In genomic region chr9:18810581-18810980, GRCh38 we compare ENCODE assay signal across 33 cellular contexts.
DNase-seq lines count a peak whose midpoint lies in the region; ATAC-seq and TF ChIP-seq lines count a peak whose summit lies in the region.
"Had no signal": no experiment of that assay in that cellular context is flagged by ENCODE, and none has a peak within 500 bp of the region (broad histone marks: within the 10 kb centered on the region; RNA-seq: fewer than 3 reads in every experiment).

No MANE protein-coding gene starts in this region.

- H3K27me3 ChIP-seq in colonic mucosa, result no peaks in the 10 kb centered on the region
- H3K27me3 ChIP-seq: BE2C; BLaER1; BLaER1 treated with 17β-estradiol and CSF1 and Interleukin-3, amounts not matched to agents 10 nM and 100 nM had no signal

- no peaks in the 10 kb centered on the region for H3K9me3 Mint-ChIP-seq in natural killer cell
- H3K9me3 Mint-ChIP-seq: CD4-positive, alpha-beta memory T cell; CD4-positive, alpha-beta T cell; CD8-positive, alpha-beta memory T cell; CD8-positive, alpha-beta T cell had no signal

- DNase-seq in colonic mucosa, result no peak
- DNase-seq in left colon, result no peak
- no peak for DNase-seq in mucosa of descending colon
- no peak for DNase-seq in natural killer cell
- no peak for DNase-seq in glomerular visceral epithelial cell (ENCODE audit: extremely low spot score)
- no peak for DNase-seq in HuH-7.5 (ENCODE audit: low spot score)
- DNase-seq: 8988T; ACHN; AML-193; BE2C; C1 segment of cervical spinal cord; Caco-2; Calu3; CD4-positive, alpha-beta memory T cell; CD4-positive, alpha-beta T cell; CD4-positive, CD25-positive, alpha-beta regulatory T cell; CD8-positive, alpha-beta memory T cell; CD8-positive, alpha-beta T cell; COR-L47; DMS 273 treated with DMSO at 0.1 percent for 48 hours; DMS153; DMS53; DMS79; DMS79 treated with DMSO at 0.1 percent for 48 hours; DND-41; EL had no signal

- intact Hi-C loops in colonic mucosa (cut with DNase I) (no loop called here), left colon (cut with DNase I, micrococcal nuclease) (no loop called here), mucosa of descending colon (cut with DNase I, micrococcal nuclease) (no loop called here), natural killer cell (cut with micrococcal nuclease) (no loop called here)

- no peak overlapping the region for H3K9ac ChIP-seq in colonic mucosa (ENCODE audit: low read depth in 2 of 2, low read length in 2 of 2)
- H3K9ac ChIP-seq: BLaER1; BLaER1 treated with 17β-estradiol and CSF1 and Interleukin-3, amounts not matched to agents 10 nM and 100 nM had no signal

- no peak overlapping the region for H3K27ac Mint-ChIP-seq in natural killer cell
- H3K27ac Mint-ChIP-seq: B cell; CD14-positive monocyte; CD4-positive, alpha-beta memory T cell; CD4-positive, alpha-beta T cell; CD4-positive, CD25-positive, alpha-beta regulatory T cell; CD8-positive, alpha-beta memory T cell; CD8-positive, alpha-beta T cell had no signal

- ATAC-seq in left colon, result peak; percentile 93
- ATAC-seq in mucosa of descending colon, result peak; percentile 90
- ATAC-seq in natural killer cell, result no peak
- ATAC-seq: A549; CD8-positive, alpha-beta T cell had no signal

- H3K27me3 Mint-ChIP-seq in natural killer cell (ENCODE audit: low read depth in 2 of 2), result peaks cover 0 to 8% of the 10 kb centered on the region in 2 donors
- H3K27me3 Mint-ChIP-seq: B cell; CD4-positive, alpha-beta T cell had no signal

- H3K36me3 ChIP-seq in colonic mucosa, result no peaks in the 10 kb centered on the region
- H3K36me3 ChIP-seq in mucosa of descending colon (ENCODE audit: low read depth), result no peaks in the 10 kb centered on the region
- H3K36me3 ChIP-seq: BE2C; BLaER1; BLaER1 treated with 17β-estradiol and CSF1 and Interleukin-3, amounts not matched to agents 10 nM and 100 nM had no signal

- H3K4me1 ChIP-seq in colonic mucosa, result no peaks in the 10 kb centered on the region
- H3K4me1 ChIP-seq in mucosa of descending colon (ENCODE audit: low read depth), result no peaks in the 10 kb centered on the region
- H3K4me1 ChIP-seq: A549; BE2C; BLaER1; BLaER1 treated with 17β-estradiol and CSF1 and Interleukin-3, amounts not matched to agents 10 nM and 100 nM; Caco-2 had no signal

- H3K4me3 ChIP-seq in colonic mucosa, result no peak overlapping the region
- H3K4me3 ChIP-seq in mucosa of descending colon, result no peak overlapping the region
- H3K4me3 ChIP-seq: A549; BLaER1; BLaER1 treated with 17β-estradiol and CSF1 and Interleukin-3, amounts not matched to agents 10 nM and 100 nM had no signal

- H3K4me1 Mint-ChIP-seq in natural killer cell, result no peaks in the 10 kb centered on the region
- H3K4me1 Mint-ChIP-seq: B cell; CD14-positive monocyte; CD4-positive, alpha-beta memory T cell; CD4-positive, CD25-positive, alpha-beta regulatory T cell; CD8-positive, alpha-beta memory T cell had no signal

- H3K27ac ChIP-seq in colonic mucosa, result peak overlapping the region; percentile 11
- H3K27ac ChIP-seq: 22Rv1; A549; BLaER1; BLaER1 treated with 17β-estradiol and CSF1 and Interleukin-3, amounts not matched to agents 10 nM and 100 nM; C4-2B had no signal

- H3K9me3 ChIP-seq in colonic mucosa (no peaks in the 10 kb centered on the region), mucosa of descending colon (no peaks in the 10 kb centered on the region)
- H3K9me3 ChIP-seq: BE2C, Caco-2 had no signal

- H3K36me3 Mint-ChIP-seq in natural killer cell, result no peaks in the 10 kb centered on the region
- H3K36me3 Mint-ChIP-seq: CD14-positive monocyte; CD4-positive, alpha-beta memory T cell; CD4-positive, CD25-positive, alpha-beta regulatory T cell; CD8-positive, alpha-beta memory T cell; CD8-positive, alpha-beta T cell had no signal

- H3K4me3 Mint-ChIP-seq in natural killer cell, result no peak overlapping the region
- H3K4me3 Mint-ChIP-seq: B cell; CD14-positive monocyte; CD4-positive, alpha-beta memory T cell; CD4-positive, alpha-beta T cell; CD4-positive, CD25-positive, alpha-beta regulatory T cell; CD8-positive, alpha-beta memory T cell; CD8-positive, alpha-beta T cell had no signal

- no peak for TF ChIP-seq CTCF in colonic mucosa (IDR thresholded peaks at IDR 0.05)
- TF ChIP-seq CTCF in mucosa of descending colon (IDR thresholded peaks at IDR 0.05), result no peak
- TF ChIP-seq CTCF in natural killer cell (IDR thresholded peaks at IDR 0.05), result no peak

Comparison
In these comparisons a context has a peak if more than half of its experiments do, and no peak if none do; other contexts are left out.
1. ATAC-seq: peak in left colon (single experiment) and mucosa of descending colon (single experiment); none in natural killer cell (0 of 3).